ENCODE assay signal across 21 cellular contexts in genomic region chr9:138122676-138123075, GRCh38.
A peak's percentile ranks its signal among the peaks of the same experiment; 100 is the strongest.
DNase-seq lines count a peak whose midpoint lies in the region; ATAC-seq and TF ChIP-seq lines count a peak whose summit lies in the region.
"Had no signal": no experiment of that assay in that cellular context is flagged by ENCODE, and none has a peak within 500 bp of the region (broad histone marks: within the 10 kb centered on the region; RNA-seq: fewer than 3 reads in every experiment).

No MANE protein-coding gene starts in this region.

- peaks cover 3% of the 10 kb centered on the region for H3K27me3 Mint-ChIP-seq in activated naive CD4-positive, alpha-beta T cell treated with anti-CD3 and anti-CD28 coated beads, Interleukin-2, amount 10 ng/mL, durations not matched to agents 7 days and 5 days
- peaks cover 6% of the 10 kb centered on the region for H3K27me3 Mint-ChIP-seq in T-helper 17 cell
- H3K27me3 Mint-ChIP-seq: B cell; CD4-positive, alpha-beta T cell had no signal

- H3K4me1 ChIP-seq in spleen, result no peaks in the 10 kb centered on the region

- H3K4me3 ChIP-seq in iPS-18c (ENCODE audit: insufficient read depth, low read depth, low read length) (peak overlapping the region; percentile 24; the same call in 1 of the 2 replicates), spleen (no peak overlapping the region)
- H3K4me3 ChIP-seq: BLaER1, GM23248 had no signal

- peak; percentile 6 for DNase-seq in activated naive CD4-positive, alpha-beta T cell treated with anti-CD3 and anti-CD28 coated beads, Interleukin-2, amount 10 ng/mL, durations not matched to agents 7 days and 5 days
- no peak for DNase-seq in activated naive CD4-positive, alpha-beta T cell (lab: John Stamatoyannopoulos, UW)
- DNase-seq in T-helper 17 cell (no peak), spleen (peak; percentile 51), KBM-7 (no peak), GM10266 (ENCODE audit: extremely low spot score) (no peak)
- DNase-seq: CD4-positive, alpha-beta T cell; CD8-positive, alpha-beta memory T cell; DMS 273 treated with DMSO at 0.1 percent for 48 hours; DMS79; EL; GDM1; GM23248; H7; HCEC 1CT had no signal

- no peaks in the 10 kb centered on the region for H3K4me1 Mint-ChIP-seq in activated naive CD4-positive, alpha-beta T cell treated with anti-CD3 and anti-CD28 coated beads, Interleukin-2, amount 10 ng/mL, durations not matched to agents 7 days and 5 days
- H3K4me1 Mint-ChIP-seq in T-helper 17 cell, result no peaks in the 10 kb centered on the region
- H3K4me1 Mint-ChIP-seq: B cell; CD8-positive, alpha-beta memory T cell had no signal

- H3K27me3 ChIP-seq in spleen (replicated peaks in 1 of 7), result peaks cover 0 to 29% (median 0%) of the 10 kb centered on the region in 7 donors
- H3K27me3 ChIP-seq: BLaER1 had no signal

- intact Hi-C loops in spleen (cut with DNase I; ENCODE audit: low total_unique reads), result no loop called here

- TF ChIP-seq POLR2A in spleen (IDR thresholded peaks at IDR 0.05), result no peak

- peaks cover 3% of the 10 kb centered on the region for H3K36me3 Mint-ChIP-seq in activated naive CD4-positive, alpha-beta T cell treated with anti-CD3 and anti-CD28 coated beads, Interleukin-2, amount 10 ng/mL, durations not matched to agents 7 days and 5 days
- H3K36me3 Mint-ChIP-seq in T-helper 17 cell (ENCODE audit: low read depth), result no peaks in the 10 kb centered on the region
- H3K36me3 Mint-ChIP-seq: CD14-positive monocyte; CD8-positive, alpha-beta memory T cell had no signal

- no peak overlapping the region for H3K27ac Mint-ChIP-seq in activated naive CD4-positive, alpha-beta T cell treated with anti-CD3 and anti-CD28 coated beads, Interleukin-2, amount 10 ng/mL, durations not matched to agents 7 days and 5 days
- H3K27ac Mint-ChIP-seq in T-helper 17 cell, result peak overlapping the region; percentile 72
- H3K27ac Mint-ChIP-seq: B cell; CD4-positive, alpha-beta T cell; CD8-positive, alpha-beta memory T cell had no signal

- CTCF ChIA-PET in activated naive CD4-positive, alpha-beta T cell treated with anti-CD3 and anti-CD28 coated beads, Interleukin-2, amount 10 ng/mL, durations not matched to agents 7 days and 5 days (lab: Charles Lee), result no interaction called here

- no peaks in the 10 kb centered on the region for H3K36me3 ChIP-seq in spleen
- H3K36me3 ChIP-seq: BLaER1 had no signal

- no peaks in the 10 kb centered on the region for H3K9me3 ChIP-seq in T-helper 17 cell (ENCODE audit: control insufficient read depth, low read length, poor library complexity, severe bottlenecking)
- peaks cover 32% of the 10 kb centered on the region for H3K9me3 ChIP-seq in iPS-18c (ENCODE audit: control insufficient read depth, insufficient read depth, low read length)
- no peaks in the 10 kb centered on the region for H3K9me3 ChIP-seq in spleen

- TF ChIP-seq CTCF in spleen (IDR thresholded peaks at IDR 0.05 in 8 of 11, conservative IDR thresholded peaks at IDR 0.05 in 3 of 11) (no peak), GM10266 (IDR thresholded peaks at IDR 0.05; ENCODE audit: control insufficient read depth, insufficient read depth, low read depth, missing control alignments) (no peak)

- no peak overlapping the region for H3K27ac ChIP-seq in spleen
- H3K27ac ChIP-seq: 22Rv1, BLaER1, GM23248 had no signal

- H3K9me3 Mint-ChIP-seq in activated naive CD4-positive, alpha-beta T cell treated with anti-CD3 and anti-CD28 coated beads, Interleukin-2, amount 10 ng/mL, durations not matched to agents 7 days and 5 days, result no peaks in the 10 kb centered on the region
- H3K9me3 Mint-ChIP-seq: CD4-positive, alpha-beta T cell had no signal

- 59 to 79% (median 63%) methylated on average over 13 of the region's 13 CpGs for WGBS in spleen, 5 donors

- in situ Hi-C loops in KBM-7 (cut with MboI; ENCODE audit: low pct_unique_long_range_greater_than_20kb, low sequenced_read_pairs), result no loop called here

- no peak overlapping the region for H3K4me3 Mint-ChIP-seq in activated naive CD4-positive, alpha-beta T cell treated with anti-CD3 and anti-CD28 coated beads, Interleukin-2, amount 10 ng/mL, durations not matched to agents 7 days and 5 days
- no peak overlapping the region for H3K4me3 Mint-ChIP-seq in T-helper 17 cell
- H3K4me3 Mint-ChIP-seq: B cell; CD14-positive monocyte; CD4-positive, alpha-beta T cell; CD8-positive, alpha-beta memory T cell had no signal

- ATAC-seq in T-helper 17 cell (no peak), GM18502 (IDR thresholded peaks at IDR 0.05; ENCODE audit: poor library complexity, unreplicated experiment) (no peak)

Comparison
In these comparisons a context has a peak if more than half of its experiments do, and no peak if none do; other contexts are left out.
1. DNase-seq: peak in activated naive CD4-positive, alpha-beta T cell treated with anti-CD3 and anti-CD28 coated beads, Interleukin-2, amount 10 ng/mL, durations not matched to agents 7 days and 5 days (single experiment) and spleen (single experiment); none in activated naive CD4-positive, alpha-beta T cell (0 of 4), T-helper 17 cell (0 of 3), KBM-7 (single experiment) and GM10266 (single experiment).